Comparison of ENCODE assay signal across 8 cellular contexts in the genomic region with DNA sequence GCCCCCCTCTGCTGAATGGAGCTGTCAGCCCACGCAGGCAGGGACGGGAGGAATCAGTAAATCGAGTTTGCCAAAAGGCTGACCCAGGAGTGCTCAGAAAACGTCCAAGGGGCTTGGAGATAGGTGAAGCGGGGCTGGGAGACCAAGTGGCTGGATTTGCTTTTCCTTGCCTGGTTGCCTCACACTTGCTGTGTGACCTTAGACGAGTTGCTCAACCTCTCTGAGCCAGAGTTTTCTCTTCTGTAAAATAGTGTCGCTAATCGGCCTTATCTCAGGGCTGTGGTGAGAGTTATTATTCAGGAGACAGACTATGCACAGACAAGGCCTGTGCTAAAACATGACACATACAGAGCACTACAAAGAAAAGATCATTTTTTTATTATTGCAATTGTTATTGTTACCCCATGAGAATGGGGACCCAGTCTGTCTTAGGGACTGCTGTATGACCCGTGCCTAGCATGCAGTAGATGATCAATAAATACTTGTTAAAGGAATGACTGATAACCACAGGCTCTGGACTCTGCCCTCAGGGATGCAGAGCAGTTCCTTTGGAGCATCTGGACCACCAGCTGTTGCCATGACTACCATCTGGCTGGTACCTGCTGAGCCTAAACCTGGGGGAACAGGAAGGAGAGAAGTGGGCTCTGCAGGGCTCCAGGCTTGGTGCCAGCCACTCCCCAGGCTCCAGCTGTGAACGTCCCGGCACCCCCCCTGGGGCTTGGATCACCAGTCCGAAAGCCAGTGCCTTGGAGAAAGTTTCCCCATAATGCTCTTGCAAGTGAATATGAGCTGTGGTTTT. TPM values are rescaled to one million over a fixed set of nuclear protein-coding genes. Genes with fewer than 3 reads are reported as not detected.
A peak's percentile ranks its signal among the peaks of the same experiment; 100 is the strongest.
DNase-seq lines count a peak whose midpoint lies in the region; ATAC-seq, FAIRE-seq and TF ChIP-seq lines count a peak whose summit lies in the region.

No MANE protein-coding gene starts in this region.

- H3K9me3 Mint-ChIP-seq in effector memory CD8-positive, alpha-beta T cell: no peaks in the 10 kb centered on the region
- no peaks in the 10 kb centered on the region for H3K9me3 Mint-ChIP-seq in progenitor cell of endocrine pancreas (ENCODE audit: low read depth)

- ATAC-seq in effector memory CD8-positive, alpha-beta T cell (replicated peaks): no peak
- ATAC-seq in HG02623 (IDR thresholded peaks at IDR 0.05; ENCODE audit: unreplicated experiment): no peak

- H3K4me3 Mint-ChIP-seq in effector memory CD8-positive, alpha-beta T cell: peak overlapping the region; percentile 7 to 60
- H3K4me3 Mint-ChIP-seq in progenitor cell of endocrine pancreas (ENCODE audit: low read depth): peak overlapping the region; percentile 51

- TF ChIP-seq CTCF in GM10266 (IDR thresholded peaks at IDR 0.05; ENCODE audit: control insufficient read depth, insufficient read depth, low read depth, missing control alignments) (peak; percentile 0), progenitor cell of endocrine pancreas (IDR thresholded peaks at IDR 0.05; ENCODE audit: unreplicated experiment) (no peak)

- DNase-seq in GM10266 (ENCODE audit: extremely low spot score) (no peak), NCI-H524 (lab: John Stamatoyannopoulos, UW) (peak; percentile 84 to 94), progenitor cell of endocrine pancreas (ENCODE audit: low spot score, unreplicated experiment) (no peak), RCC 7860 (ENCODE audit: low spot score) (no peak), HUDEP-2 (lab: John Stamatoyannopoulos, UW; ENCODE audit: unreplicated experiment in 76 of 76) (no peak)
- DNase-seq in effector memory CD8-positive, alpha-beta T cell: no peak
- DNase-seq in stimulated activated CD4-positive, alpha-beta T cell treated with anti-CD3 and anti-CD28 coated beads, Interleukin-1b, Interleukin-23, amount 100 ng/mL, for 48 hours: no peak

- H3K36me3 Mint-ChIP-seq in effector memory CD8-positive, alpha-beta T cell (ENCODE audit: insufficient read depth): no peaks in the 10 kb centered on the region
- no peaks in the 10 kb centered on the region for H3K36me3 Mint-ChIP-seq in progenitor cell of endocrine pancreas (ENCODE audit: insufficient read depth)

- peaks cover 62 to 90% of the 10 kb centered on the region in 2 donors for H3K27me3 Mint-ChIP-seq in effector memory CD8-positive, alpha-beta T cell
- peaks cover 71% of the 10 kb centered on the region for H3K27me3 Mint-ChIP-seq in progenitor cell of endocrine pancreas

- FAIRE-seq in RCC 7860 (lab: Jason Lieb, UNC): no peak

- peaks cover 0 to 3% of the 10 kb centered on the region in 2 donors for H3K4me1 Mint-ChIP-seq in effector memory CD8-positive, alpha-beta T cell (ENCODE audit: low read depth in 2 of 2)
- H3K4me1 Mint-ChIP-seq in progenitor cell of endocrine pancreas (ENCODE audit: low read depth): peaks cover 9% of the 10 kb centered on the region

- no peak overlapping the region for H3K27ac Mint-ChIP-seq in effector memory CD8-positive, alpha-beta T cell
- H3K27ac Mint-ChIP-seq in progenitor cell of endocrine pancreas: no peak overlapping the region

RNA-seq across cellular contexts. Expression of a gene that starts 0.9 kb away (rescaled TPM):
- total RNA-seq in progenitor cell of endocrine pancreas: 0.22 and 0.27 TPM in 2 replicates

RNA-seq across cellular contexts. Expression of a gene that starts 31.4 kb away (rescaled TPM):
- not detected in 2 replicates for total RNA-seq in progenitor cell of endocrine pancreas

Comparison
In these comparisons a context has a peak if more than half of its experiments do, and no peak if none do; other contexts are left out.
1. DNase-seq: peak in NCI-H524 (2 of 2); none in GM10266 (single experiment), effector memory CD8-positive, alpha-beta T cell (0 of 3), progenitor cell of endocrine pancreas (single experiment), stimulated activated CD4-positive, alpha-beta T cell treated with anti-CD3 and anti-CD28 coated beads, Interleukin-1b, Interleukin-23, amount 100 ng/mL, for 48 hours (single experiment), RCC 7860 (single experiment) and HUDEP-2 (0 of 76).